In genomic region chr12:98490491-98491453, GRCh38 we compare ENCODE assay signal across 8 cellular contexts. TPM values are rescaled to one million over a fixed set of nuclear protein-coding genes. Genes with fewer than 3 reads are reported as not detected.
DNase-seq lines count a peak whose midpoint lies in the region; ATAC-seq, FAIRE-seq and TF ChIP-seq lines count a peak whose summit lies in the region.

No MANE protein-coding gene starts in this region.

- peak; percentile 94 for DNase-seq in G401 (ENCODE audit: low spot score)
- peak; percentile 49 for DNase-seq in H54 (ENCODE audit: insufficient read length, low spot score)
- no peak for DNase-seq in RWPE2 (ENCODE audit: low spot score)
- peak; percentile 58 to 77 (median 70) for DNase-seq in activated naive CD4-positive, alpha-beta T cell (lab: John Stamatoyannopoulos, UW)
- DNase-seq in frontal cortex (ENCODE audit: low spot score in 2 of 2) = peak; percentile 33 to 57
- DNase-seq in non-pigmented ciliary epithelial cell (ENCODE audit: low read depth) = peak; percentile 67
- peak; percentile 90 to 92 for DNase-seq in suprapubic skin (ENCODE audit: low spot score in 2 of 2)

- peak; percentile 92 for ATAC-seq in RWPE2 (ENCODE audit: low read depth)

- H3K36me3 ChIP-seq in Loucy (ENCODE audit: insufficient read depth, low read length) (no peaks in the 10 kb centered on the region), RWPE2 (ENCODE audit: low read depth) (no peaks in the 10 kb centered on the region), suprapubic skin (no peaks in the 10 kb centered on the region)

- TF ChIP-seq POLR2A in H54 (IDR thresholded peaks at IDR 0.05; ENCODE audit: low read depth, low read length) = no peak
- TF ChIP-seq POLR2A in suprapubic skin (IDR thresholded peaks at IDR 0.05) = no peak

- no peaks in the 10 kb centered on the region for H3K9me2 ChIP-seq in Loucy (replicated peaks; ENCODE audit: low read depth, low read length)

- H3K4me3 ChIP-seq in Loucy (ENCODE audit: low read length, poor library complexity, severe bottlenecking) (peak overlapping the region; percentile 71), RWPE2 (ENCODE audit: severe bottlenecking) (peak overlapping the region; percentile 11), suprapubic skin (peak overlapping the region; percentile 4)

- FAIRE-seq in H54 (lab: Jason Lieb, UNC) = peak; percentile 87
- no peak for FAIRE-seq in frontal cortex (lab: Jason Lieb, UNC)

- H3K4me2 ChIP-seq in Loucy (ENCODE audit: low read depth, low read length, poor library complexity, severe bottlenecking) = peak overlapping the region; percentile 65

- 16% methylated on average over 14 of the region's 14 CpGs for WGBS in suprapubic skin

- H3K27me3 ChIP-seq in Loucy (ENCODE audit: insufficient read depth, low read length, poor library complexity, severe bottlenecking) = no peaks in the 10 kb centered on the region
- H3K27me3 ChIP-seq in RWPE2 (ENCODE audit: insufficient read depth, poor library complexity, severe bottlenecking) = no peaks in the 10 kb centered on the region
- H3K27me3 ChIP-seq in suprapubic skin = no peaks in the 10 kb centered on the region

- TF ChIP-seq EP300 in suprapubic skin (IDR thresholded peaks at IDR 0.05) = no peak

- H2AFZ ChIP-seq in Loucy (ENCODE audit: low read length) = peak overlapping the region; percentile 89

- peaks cover 10% of the 10 kb centered on the region for H3K4me1 ChIP-seq in Loucy (ENCODE audit: insufficient read depth, low read length, poor library complexity, severe bottlenecking)
- peaks cover 18% of the 10 kb centered on the region for H3K4me1 ChIP-seq in RWPE2 (ENCODE audit: insufficient read depth, poor library complexity, severe bottlenecking)
- peaks cover 13% of the 10 kb centered on the region for H3K4me1 ChIP-seq in suprapubic skin

- no peaks in the 10 kb centered on the region for H3K79me2 ChIP-seq in Loucy (ENCODE audit: insufficient read depth, low read length)

- no peaks in the 10 kb centered on the region for H4K20me1 ChIP-seq in Loucy (ENCODE audit: insufficient read depth, low read length, poor library complexity, severe bottlenecking)

- H3K27ac ChIP-seq in RWPE2 (ENCODE audit: poor library complexity, severe bottlenecking) = peak overlapping the region; percentile 75
- H3K27ac ChIP-seq in suprapubic skin = no peak overlapping the region

- no peaks in the 10 kb centered on the region for H3F3A ChIP-seq in Loucy (ENCODE audit: low read depth)

- in situ Hi-C loops in G401 (cut with HindIII; ENCODE audit: low sequenced_read_pairs) = no loop called here

- H3K9me3 ChIP-seq in Loucy (ENCODE audit: insufficient read depth, low read depth, low read length) (no peaks in the 10 kb centered on the region), RWPE2 (ENCODE audit: severe bottlenecking) (no peaks in the 10 kb centered on the region), suprapubic skin (no peaks in the 10 kb centered on the region)

- H3K9ac ChIP-seq in Loucy (ENCODE audit: low read depth, low read length, poor library complexity, severe bottlenecking) = peak overlapping the region; percentile 70

- TF ChIP-seq CTCF in Loucy (conservative IDR thresholded peaks at IDR 0.05; ENCODE audit: low read length) (peak; percentile 91), RWPE2 (IDR thresholded peaks at IDR 0.05; ENCODE audit: poor library complexity, severe bottlenecking) (peak; percentile 97), suprapubic skin (IDR thresholded peaks at IDR 0.05) (peak; percentile 82 to 92)

RNA-seq across cellular contexts. Expression of gene TMPO, which starts 24.6 kb away (rescaled TPM):
- 186 and 272 TPM in 2 replicates for total RNA-seq in G401 (2014; rRNA removed; shearing (Covaris generic))
- total RNA-seq in frontal cortex (146 TPM), suprapubic skin (10 to 100 TPM; 45.7 to 66.5 (median 51.0) TPM)

Comparison
In these comparisons a context has a peak if more than half of its experiments do, and no peak if none do; other contexts are left out.
1. H3K4me3 ChIP-seq: peak in every context shown above with its lines; median percentile 71 in Loucy; 11 in RWPE2; 4 in suprapubic skin.